ENCODE assay signal across 4 cellular contexts in genomic region chr9:96306958-96307357, GRCh38. TPM values are rescaled to one million over a fixed set of nuclear protein-coding genes. Genes with fewer than 3 reads are reported as not detected.
"Had no signal": no experiment of that assay in that cellular context is flagged by ENCODE, and none has a peak within 500 bp of the region (broad histone marks: within the 10 kb centered on the region; RNA-seq: fewer than 3 reads in every experiment).

No MANE protein-coding gene starts in this region.

RNA-seq across cellular contexts. Expression of gene HSD17B3, which starts 5.0 kb away (rescaled TPM):
- total RNA-seq: OCI-LY7, PC-9, RPMI7951, SK-MEL-5 had no signal
